21 cellular contexts compared by ENCODE assay signal in genomic region chr2:127280693-127281092, GRCh38.
"Had no signal": no experiment of that assay in that cellular context is flagged by ENCODE, and none has a peak within 500 bp of the region (broad histone marks: within the 10 kb centered on the region; RNA-seq: fewer than 3 reads in every experiment).

No MANE protein-coding gene starts in this region.

- H3K27me3 ChIP-seq: MG63 had no signal

- H3K4me3 ChIP-seq: MG63 had no signal

- DNase-seq: IMR-90, Karpas-422, KG1, MG63, NCI-H1092, NCI-H1105 treated with DMSO at 0.1 percent for 48 hours, NCI-H1417 treated with DMSO at 0.1 percent for 48 hours, NCI-H146, NCI-H1694 treated with DMSO at 0.1 percent for 48 hours, NCI-H1930, NCI-H2081, NCI-H2107, NCI-H2227 treated with DMSO at 0.1 percent for 48 hours, NCI-H524, NCI-H526 treated with DMSO at 0.1 percent for 48 hours, NCI-H748 treated with DMSO at 0.1 percent for 48 hours, Right ventricle myocardium superior, RPMI8226, SK-N-SH, SW 1271 had no signal

- ATAC-seq: HepG2 had no signal

- H3K4me2 ChIP-seq: SK-N-SH had no signal

- H3K9me3 ChIP-seq: MG63, SK-N-SH had no signal

- H3K9ac ChIP-seq: SK-N-SH had no signal
